1 cellular context compared by ENCODE assay signal in genomic region chr16:49701867-49702494, GRCh38.
A peak's percentile ranks its signal among the peaks of the same experiment; 100 is the strongest.
TF ChIP-seq lines count a peak whose summit lies in the region.

No MANE protein-coding gene starts in this region.

TF ChIP-seq in H1, 55 proteins besides CTCF, POLR2A, EP300 and RAD21 (continued from another document):
- peak; percentile 10 for TF ChIP-seq CHD7 (IDR thresholded peaks at IDR 0.05; ENCODE audit: insufficient replicate concordance, low read length)
- no peak for TF ChIP-seq TBP (IDR thresholded peaks at IDR 0.05; ENCODE audit: low read depth, low read length)
- peak; percentile 9 to 60; a peak in 2 of 4 replicates for TF ChIP-seq HDAC2 (IDR thresholded peaks at IDR 0.05; ENCODE audit: borderline replicate concordance in 1 of 2, low read depth in 2 of 2, low read length in 2 of 2)
